18 cellular contexts compared by ENCODE assay signal in the genomic region with DNA sequence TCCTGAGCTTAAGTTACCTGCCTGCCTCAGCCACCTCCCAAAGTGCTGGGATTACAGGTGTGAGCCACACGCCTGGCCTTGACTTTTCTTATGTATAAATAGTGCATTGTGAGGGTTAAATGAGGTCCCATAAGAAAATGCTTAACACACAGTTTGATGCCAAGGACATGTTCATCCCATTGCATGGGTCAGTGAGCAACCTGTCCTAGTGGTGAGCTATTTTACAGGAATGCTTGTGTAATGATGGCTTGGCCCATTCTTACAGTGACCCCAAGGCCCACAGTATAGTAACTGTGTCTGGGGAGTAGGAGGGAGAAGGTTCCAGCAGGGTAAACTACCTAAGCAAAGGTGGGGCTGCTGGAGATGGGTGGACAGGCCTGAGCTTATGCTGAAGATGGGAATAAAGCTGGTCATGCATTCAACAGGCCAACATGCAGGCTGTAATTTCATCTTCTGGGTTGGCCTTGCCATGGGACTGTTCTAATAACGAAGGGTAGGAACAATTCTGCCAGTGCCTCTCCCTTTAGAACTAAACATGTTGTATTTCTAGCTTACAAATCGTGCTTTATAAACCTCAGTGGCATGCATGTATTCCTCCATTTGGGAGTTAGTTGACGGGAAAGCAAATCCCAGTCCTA. TPM values are rescaled to one million over a fixed set of nuclear protein-coding genes. Genes with fewer than 3 reads are reported as not detected.
"Had no signal": no experiment of that assay in that cellular context is flagged by ENCODE, and none has a peak within 500 bp of the region (broad histone marks: within the 10 kb centered on the region; RNA-seq: fewer than 3 reads in every experiment).

No MANE protein-coding gene starts in this region.

- H3K9me3 ChIP-seq: ascending aorta, gastroesophageal sphincter, heart right ventricle, pancreas, suprapubic skin, upper lobe of left lung had no signal

- ATAC-seq: activated CD4-positive, CD25-positive, alpha-beta regulatory T cell treated with anti-CD3 and anti-CD28 coated beads, Interleukin-2, amount 50 U/mL, for 24 hours; gastroesophageal sphincter; heart right ventricle; naive thymus-derived CD8-positive, alpha-beta T cell; pancreas; stimulated activated naive CD8-positive, alpha-beta T cell treated with anti-CD3 and anti-CD28 coated beads, Interleukin-15, amount 100 ng/mL, for 72 hours had no signal

- H3K27me3 ChIP-seq: ascending aorta, gastroesophageal sphincter, heart right ventricle, pancreas, suprapubic skin, upper lobe of left lung had no signal

- H3K36me3 ChIP-seq: ascending aorta, pancreas had no signal

- H3K4me3 Mint-ChIP-seq: activated naive CD4-positive, alpha-beta T cell treated with anti-CD3 and anti-CD28 coated beads, Interleukin-2, amount 50 U/mL, for 24 hours; central memory CD8-positive, alpha-beta T cell; naive thymus-derived CD8-positive, alpha-beta T cell; stimulated activated naive CD8-positive, alpha-beta T cell treated with anti-CD3 and anti-CD28 coated beads, Interleukin-15, amount 100 ng/mL, for 72 hours had no signal

- H3K27ac ChIP-seq: ascending aorta, coronary artery, gastroesophageal sphincter, heart right ventricle, pancreas, suprapubic skin, upper lobe of left lung had no signal

- H3K27ac Mint-ChIP-seq: activated naive CD4-positive, alpha-beta T cell treated with anti-CD3 and anti-CD28 coated beads, Interleukin-2, amount 50 U/mL, for 24 hours; stimulated activated naive CD8-positive, alpha-beta T cell treated with anti-CD3 and anti-CD28 coated beads, Interleukin-15, amount 100 ng/mL, for 72 hours had no signal

- H3K4me3 ChIP-seq: ascending aorta, coronary artery, gastroesophageal sphincter, heart right ventricle, pancreas, suprapubic skin, upper lobe of left lung had no signal

- DNase-seq: activated gamma-delta T cell; heart right ventricle; naive thymus-derived CD8-positive, alpha-beta T cell; pancreas; stimulated activated CD4-positive, alpha-beta T cell treated with anti-CD3 and anti-CD28 coated beads, Interleukin-2, amount 100 ng/mL, for 24 hours; stimulated activated naive CD8-positive, alpha-beta T cell treated with anti-CD3 and anti-CD28 coated beads, Interleukin-15, amount 100 ng/mL, for 72 hours; upper lobe of left lung had no signal

- H3K36me3 Mint-ChIP-seq: activated naive CD4-positive, alpha-beta T cell treated with anti-CD3 and anti-CD28 coated beads, Interleukin-2, amount 50 U/mL, for 24 hours had no signal

- H3K27me3 Mint-ChIP-seq: activated naive CD4-positive, alpha-beta T cell treated with anti-CD3 and anti-CD28 coated beads, Interleukin-2, amount 50 U/mL, for 24 hours; central memory CD8-positive, alpha-beta T cell; naive thymus-derived CD8-positive, alpha-beta T cell; stimulated activated naive CD8-positive, alpha-beta T cell treated with anti-CD3 and anti-CD28 coated beads, Interleukin-15, amount 100 ng/mL, for 72 hours had no signal

RNA-seq across cellular contexts. Expression of a gene that starts 36.4 kb away (rescaled TPM):
- total RNA-seq: activated CD8-positive, alpha-beta memory T cell treated with anti-CD3 and anti-CD28 coated beads for 36 hours; ascending aorta; epithelial cell of proximal tubule; gastroesophageal sphincter; naive thymus-derived CD8-positive, alpha-beta T cell; T-helper 1 cell treated with Interleukin-12 subunit alpha and Interleukin-12 subunit beta and Interleukin-4 antibody, amounts not matched to agents 30 ng/mL and 1 ng/mL, for 36 hours had no signal
- polyA plus RNA-seq: naive thymus-derived CD8-positive, alpha-beta T cell had no signal

RNA-seq across cellular contexts. Expression of a gene that starts 59.2 kb away (rescaled TPM):
- total RNA-seq: ascending aorta, mesenteric fat pad had no signal
